ENCODE assay signal across 1 cellular context in the genomic region with DNA sequence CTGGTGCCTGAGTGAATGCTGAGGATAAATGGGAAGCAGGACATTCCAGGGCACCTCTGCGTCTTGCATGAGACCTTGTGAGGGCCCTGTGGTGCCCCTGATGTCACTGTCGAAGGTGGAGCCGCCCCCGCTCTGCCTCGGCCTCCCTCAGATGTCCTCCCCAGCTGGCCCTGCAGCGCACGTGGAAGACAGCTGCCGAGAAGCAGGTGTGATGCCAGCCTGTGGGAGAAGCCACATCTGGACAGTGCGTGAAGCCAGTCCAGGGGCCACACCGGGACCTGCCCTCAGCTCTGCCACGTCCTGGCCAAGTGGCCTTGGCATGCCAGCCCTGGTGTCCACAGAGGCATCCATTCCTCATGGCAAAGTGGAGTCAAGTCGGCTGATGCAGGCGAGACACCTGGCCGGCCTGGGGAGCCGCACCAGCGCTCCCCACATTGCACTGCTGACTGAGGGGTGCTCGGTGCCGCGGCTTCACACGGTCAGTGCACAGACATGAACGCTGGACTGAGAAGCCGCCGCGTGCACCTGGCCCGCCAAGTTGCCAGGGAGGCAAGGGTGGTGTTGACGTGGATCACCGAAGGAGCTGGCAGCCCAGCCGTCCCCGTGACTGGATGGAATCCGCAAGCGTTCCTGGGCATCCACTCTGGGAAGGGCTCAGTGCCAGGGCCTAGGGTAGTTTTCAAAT.
TF ChIP-seq lines count a peak whose summit lies in the region.

No MANE protein-coding gene starts in this region.

TF ChIP-seq in IMR-90, 13 proteins besides CTCF, POLR2A, EP300 and RAD21 (continued from another document):
- TF ChIP-seq, protein P1, sequence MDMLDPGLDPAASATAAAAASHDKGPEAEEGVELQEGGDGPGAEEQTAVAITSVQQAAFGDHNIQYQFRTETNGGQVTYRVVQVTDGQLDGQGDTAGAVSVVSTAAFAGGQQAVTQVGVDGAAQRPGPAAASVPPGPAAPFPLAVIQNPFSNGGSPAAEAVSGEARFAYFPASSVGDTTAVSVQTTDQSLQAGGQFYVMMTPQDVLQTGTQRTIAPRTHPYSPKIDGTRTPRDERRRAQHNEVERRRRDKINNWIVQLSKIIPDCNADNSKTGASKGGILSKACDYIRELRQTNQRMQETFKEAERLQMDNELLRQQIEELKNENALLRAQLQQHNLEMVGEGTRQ (IDR thresholded peaks at IDR 0.05; ENCODE audit: low read depth, low read length), result no peak
- TF ChIP-seq MXI1 (IDR thresholded peaks at IDR 0.05; ENCODE audit: borderline replicate concordance, low read depth, low read length), result no peak
- no peak for TF ChIP-seq MAFK (IDR thresholded peaks at IDR 0.05; ENCODE audit: low read depth, low read length)
- TF ChIP-seq BHLHE40 (IDR thresholded peaks at IDR 0.05; ENCODE audit: low read depth, low read length), result no peak
- no peak for TF ChIP-seq NFE2L2 (IDR thresholded peaks at IDR 0.05; ENCODE audit: low read depth, low read length)
- TF ChIP-seq, protein P2, sequence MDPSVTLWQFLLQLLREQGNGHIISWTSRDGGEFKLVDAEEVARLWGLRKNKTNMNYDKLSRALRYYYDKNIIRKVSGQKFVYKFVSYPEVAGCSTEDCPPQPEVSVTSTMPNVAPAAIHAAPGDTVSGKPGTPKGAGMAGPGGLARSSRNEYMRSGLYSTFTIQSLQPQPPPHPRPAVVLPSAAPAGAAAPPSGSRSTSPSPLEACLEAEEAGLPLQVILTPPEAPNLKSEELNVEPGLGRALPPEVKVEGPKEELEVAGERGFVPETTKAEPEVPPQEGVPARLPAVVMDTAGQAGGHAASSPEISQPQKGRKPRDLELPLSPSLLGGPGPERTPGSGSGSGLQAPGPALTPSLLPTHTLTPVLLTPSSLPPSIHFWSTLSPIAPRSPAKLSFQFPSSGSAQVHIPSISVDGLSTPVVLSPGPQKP (IDR thresholded peaks at IDR 0.05; ENCODE audit: borderline replicate concordance, low read depth, low read length), result no peak
- TF ChIP-seq RCOR1 (IDR thresholded peaks at IDR 0.05; ENCODE audit: insufficient replicate concordance, low read length), result no peak
- TF ChIP-seq FOS (IDR thresholded peaks at IDR 0.05; ENCODE audit: low read depth, low read length), result no peak
